In the genomic region with DNA sequence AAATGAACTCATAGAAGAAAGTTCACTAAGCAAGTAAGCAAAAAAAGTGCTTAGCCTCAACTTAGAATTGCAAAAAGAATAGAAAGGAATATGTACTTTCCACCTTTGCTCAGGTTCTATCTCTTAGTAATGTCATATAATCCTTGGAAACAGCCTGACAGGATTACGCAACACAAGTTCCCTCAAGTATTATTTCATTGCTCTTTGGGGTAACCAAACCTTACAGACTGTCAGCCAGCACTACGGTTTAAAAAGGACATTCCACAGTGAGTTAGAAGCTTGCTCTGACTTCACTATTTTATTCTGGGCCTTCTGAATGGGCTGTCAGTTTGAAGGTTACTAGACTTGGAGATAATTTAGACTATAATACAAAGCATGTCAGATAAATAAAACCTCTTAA, we compare ENCODE assay signal across 12 cellular contexts.
"Had no signal": no experiment of that assay in that cellular context is flagged by ENCODE, and none has a peak within 500 bp of the region (broad histone marks: within the 10 kb centered on the region; RNA-seq: fewer than 3 reads in every experiment).

No MANE protein-coding gene starts in this region.

- H3K27me3 ChIP-seq: brain microvascular endothelial cell, dorsolateral prefrontal cortex, gastroesophageal sphincter, tibial artery, uterus had no signal

- H3K79me2 ChIP-seq: parathyroid adenoma had no signal

- H3K4me3 ChIP-seq: dorsolateral prefrontal cortex, gastroesophageal sphincter, smooth muscle cell, tibial artery, uterus had no signal

- H3K27me3 Mint-ChIP-seq: activated naive CD4-positive, alpha-beta T cell treated with anti-CD3 and anti-CD28 coated beads, Interleukin-2, amount 50 U/mL, for 24 hours; naive B cell had no signal

- H3K9ac ChIP-seq: parathyroid adenoma had no signal

- H3K36me3 Mint-ChIP-seq: activated naive CD4-positive, alpha-beta T cell treated with anti-CD3 and anti-CD28 coated beads, Interleukin-2, amount 50 U/mL, for 24 hours; naive B cell had no signal

- H3K4me2 ChIP-seq: smooth muscle cell had no signal

- H2AFZ ChIP-seq: parathyroid adenoma had no signal

- H3K27ac ChIP-seq: brain microvascular endothelial cell, dorsolateral prefrontal cortex, gastroesophageal sphincter, parathyroid adenoma, tibial artery, uterus had no signal

- H3K9me3 ChIP-seq: gastroesophageal sphincter, tibial artery, uterus had no signal

- DNase-seq: activated CD4-positive, alpha-beta T cell treated with anti-CD3 and anti-CD28 coated beads, Interleukin-2, amount 50 U/mL, for 4 hours; activated effector memory CD4-positive, alpha-beta T cell treated with Interleukin-2 at 50 U/mL for 16 hours; activated T-cell treated with anti-CD3 and anti-CD28 coated beads, Interleukin-2, amount 50 U/mL, for 1 hour; brain microvascular endothelial cell; dorsolateral prefrontal cortex; naive B cell; tibial artery; uterus had no signal

- H3K9me3 Mint-ChIP-seq: activated naive CD4-positive, alpha-beta T cell treated with anti-CD3 and anti-CD28 coated beads, Interleukin-2, amount 50 U/mL, for 24 hours had no signal

- H3K4me1 ChIP-seq: gastroesophageal sphincter, parathyroid adenoma, tibial artery, uterus had no signal

- ATAC-seq: gastroesophageal sphincter had no signal

- H3K4me1 Mint-ChIP-seq: activated naive CD4-positive, alpha-beta T cell treated with anti-CD3 and anti-CD28 coated beads, Interleukin-2, amount 50 U/mL, for 24 hours; naive B cell had no signal

- H3K36me3 ChIP-seq: brain microvascular endothelial cell, gastroesophageal sphincter, tibial artery, uterus had no signal

- H3K27ac Mint-ChIP-seq: activated naive CD4-positive, alpha-beta T cell treated with anti-CD3 and anti-CD28 coated beads, Interleukin-2, amount 50 U/mL, for 24 hours; naive B cell had no signal

- H3K4me3 Mint-ChIP-seq: activated naive CD4-positive, alpha-beta T cell treated with anti-CD3 and anti-CD28 coated beads, Interleukin-2, amount 50 U/mL, for 24 hours; naive B cell had no signal
